Comparison of ENCODE assay signal across 20 cellular contexts in genomic region chr22:50150161-50151129, GRCh38. TPM values are rescaled to one million over a fixed set of nuclear protein-coding genes. Genes with fewer than 3 reads are reported as not detected.
A peak's percentile ranks its signal among the peaks of the same experiment; 100 is the strongest.
DNase-seq lines count a peak whose midpoint lies in the region; ATAC-seq and TF ChIP-seq lines count a peak whose summit lies in the region.
"Had no signal": no experiment of that assay in that cellular context is flagged by ENCODE, and none has a peak within 500 bp of the region (broad histone marks: within the 10 kb centered on the region; RNA-seq: fewer than 3 reads in every experiment).

No MANE protein-coding gene starts in this region.

- no peak for ATAC-seq in body of pancreas
- no peak for ATAC-seq in GM21528 (IDR thresholded peaks at IDR 0.05; ENCODE audit: low FRiP score, unreplicated experiment)

- no peak for TF ChIP-seq CTCF in body of pancreas (IDR thresholded peaks at IDR 0.05)

- H3K9me3 ChIP-seq in body of pancreas: no peaks in the 10 kb centered on the region

- intact Hi-C loops in posterior vena cava (cut with DNase I): no loop called here
- intact Hi-C loops in body of pancreas (cut with DNase I): loop anchor here (5.0 kb wide), 1 partner anchor 57 kb away; no protein-coding TSS in a partner anchor

- WGBS in body of pancreas, 2 donors: 83 to 84% methylated on average over 11 to 35 of the region's 35 CpGs

- H3K4me3 ChIP-seq in body of pancreas: no peak overlapping the region

- H3K36me3 ChIP-seq in body of pancreas (replicated peaks in 1 of 2; ENCODE audit: insufficient read depth in 1 of 2, low read depth in 2 of 2): no peaks in the 10 kb centered on the region

- TF ChIP-seq POLR2A in body of pancreas (IDR thresholded peaks at IDR 0.05): no peak

- no peak overlapping the region for H3K27ac ChIP-seq in body of pancreas
- H3K27ac ChIP-seq: HL-60 had no signal

- peak; percentile 17 for DNase-seq in ELR (ENCODE audit: low read depth)
- peak; percentile 23 for DNase-seq in NCI-H524 treated with DMSO at 0.1 percent for 48 hours (lab: John Stamatoyannopoulos, UW)
- peak; percentile 83 for DNase-seq in cerebellar cortex (ENCODE audit: low spot score)
- peak; percentile 73 for DNase-seq in posterior vena cava (ENCODE audit: low spot score)
- DNase-seq in body of pancreas: no peak
- no peak for DNase-seq in hypothalamus (lab: John Stamatoyannopoulos, UW)
- no peak for DNase-seq in NCI-H345 treated with DMSO at 0.1 percent for 48 hours (lab: John Stamatoyannopoulos, UW; ENCODE audit: unreplicated experiment)
- DNase-seq: activated CD4-positive, alpha-beta T cell treated with anti-CD3 and anti-CD28 coated beads for 4 hours; activated naive CD4-positive, alpha-beta T cell treated with Interleukin-2 at 50 U/mL for 16 hours; aorta; CD4-positive, alpha-beta memory T cell; cortex of kidney; mammary epithelial cell; naive B cell; NCI-H187 treated with DMSO at 0.1 percent for 48 hours; stimulated activated CD4-positive, alpha-beta T cell treated with anti-CD3 and anti-CD28 coated beads, Interleukin-4, amount 100 ng/mL, for 1 hour; SW 1271 had no signal

- no peaks in the 10 kb centered on the region for H3K27me3 ChIP-seq in body of pancreas

- peaks cover 6% of the 10 kb centered on the region for H3K4me1 ChIP-seq in body of pancreas

RNA-seq across cellular contexts. Expression of gene PANX2, which starts 20.1 kb away (rescaled TPM):
- under 1 TPM; 0.19 to 0.23 TPM for total RNA-seq in posterior vena cava
- 1 to 10 TPM in 1 of 2 donors, under 1 TPM in 1; 0.33 to 3.1 TPM for total RNA-seq in body of pancreas
- total RNA-seq: CD4-positive, alpha-beta memory T cell; skeletal muscle tissue had no signal

RNA-seq across cellular contexts. Expression of gene TRABD, which starts 35.3 kb away (rescaled TPM):
- 10 to 100 TPM; 18.3 to 20.5 TPM for total RNA-seq in posterior vena cava
- 100 to 1,000 TPM in 1 of 2 donors, 10 to 100 TPM in 1; 82.8 to 110 TPM for total RNA-seq in body of pancreas

RNA-seq across cellular contexts. Expression of gene SELENOO, which starts 50.4 kb away (rescaled TPM):
- 10 to 100 TPM; 10.8 to 11.9 TPM for total RNA-seq in posterior vena cava
- total RNA-seq in body of pancreas: 10 to 100 TPM; 23.6 to 57.4 TPM

Comparison
In these comparisons a context has a peak if more than half of its experiments do, and no peak if none do; other contexts are left out.
1. DNase-seq: peak in ELR (single experiment), NCI-H524 treated with DMSO at 0.1 percent for 48 hours (single experiment), cerebellar cortex (single experiment) and posterior vena cava (single experiment); none in body of pancreas (0 of 4), hypothalamus (0 of 51) and NCI-H345 treated with DMSO at 0.1 percent for 48 hours (single experiment).